Comparison of ENCODE assay signal across 28 cellular contexts in the genomic region with DNA sequence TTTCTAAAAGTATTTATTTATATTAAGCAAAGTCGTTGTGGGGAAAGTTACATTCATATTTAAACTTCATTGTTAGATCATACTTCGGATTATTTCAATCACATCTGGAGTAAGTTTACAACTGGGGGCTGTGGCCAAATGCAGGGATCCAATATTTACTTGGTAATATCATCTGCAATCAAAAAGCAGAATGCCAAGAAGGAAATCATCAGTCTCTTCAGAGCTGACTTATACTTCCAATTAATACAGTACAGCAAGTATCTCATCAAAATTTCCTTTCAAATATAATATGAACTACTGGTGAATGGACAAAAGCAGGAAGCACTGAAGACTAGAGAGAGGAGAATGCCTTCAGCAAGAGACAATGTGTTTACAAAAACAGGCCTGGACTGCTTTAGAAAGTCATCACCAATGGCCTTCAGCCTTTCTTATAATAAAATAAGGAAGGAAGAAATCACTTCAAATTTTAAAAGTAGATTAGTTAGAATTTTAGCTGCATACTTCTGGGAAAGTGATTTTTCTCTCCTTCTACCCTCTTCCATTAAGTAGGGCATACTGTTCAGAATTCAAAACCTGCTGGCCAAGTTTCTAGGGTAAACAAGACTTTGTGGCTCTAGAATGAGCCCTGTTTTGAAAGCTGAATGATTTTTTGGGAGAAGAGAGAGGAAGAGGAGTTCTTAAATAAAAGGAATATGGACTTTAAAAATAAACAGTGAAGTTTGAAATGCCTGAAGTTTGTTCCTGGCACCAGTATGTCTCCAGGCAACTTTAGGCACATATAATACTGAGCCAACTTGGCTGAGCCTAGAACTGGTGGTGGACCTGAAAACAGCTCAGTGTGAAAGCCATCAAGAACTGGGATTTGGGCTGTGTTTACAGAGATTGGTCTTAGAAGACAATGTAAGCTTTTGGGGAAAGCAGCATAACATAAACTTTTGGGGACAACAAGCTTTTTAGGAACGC. TPM values are rescaled to one million over a fixed set of nuclear protein-coding genes. Genes with fewer than 3 reads are reported as not detected.
DNase-seq lines count a peak whose midpoint lies in the region; ATAC-seq and TF ChIP-seq lines count a peak whose summit lies in the region.
"Had no signal": no experiment of that assay in that cellular context is flagged by ENCODE, and none has a peak within 500 bp of the region (broad histone marks: within the 10 kb centered on the region; RNA-seq: fewer than 3 reads in every experiment).

No MANE protein-coding gene starts in this region.

- TF ChIP-seq CTCF in MCF 10A (IDR thresholded peaks at IDR 0.05; ENCODE audit: unreplicated experiment), result no peak
- no peak for TF ChIP-seq CTCF in vagina (IDR thresholded peaks at IDR 0.05)

- H3K4me1 ChIP-seq in rectal smooth muscle tissue (ENCODE audit: control insufficient read depth, insufficient read depth, low read length) (peaks cover 6% of the 10 kb centered on the region), vagina (no peaks in the 10 kb centered on the region)

- H3K36me3 ChIP-seq in rectal smooth muscle tissue (ENCODE audit: control insufficient read depth, insufficient read depth, low read length) (no peaks in the 10 kb centered on the region), vagina (no peaks in the 10 kb centered on the region)
- H3K36me3 ChIP-seq: cardiac muscle cell had no signal

- H3K36me3 Mint-ChIP-seq in MCF 10A (ENCODE audit: insufficient read depth, unreplicated experiment), result no peaks in the 10 kb centered on the region
- H3K36me3 Mint-ChIP-seq: CD4-positive, alpha-beta memory T cell; naive thymus-derived CD4-positive, alpha-beta T cell had no signal

- no peak for TF ChIP-seq POLR2A in vagina (IDR thresholded peaks at IDR 0.05)

- H3K27ac ChIP-seq in rectal smooth muscle tissue (ENCODE audit: low read depth, low read length) (peak overlapping the region; percentile 43), vagina (peak overlapping the region; percentile 66)
- H3K27ac ChIP-seq: 22Rv1, cardiac muscle cell, RWPE1 had no signal

- no peaks in the 10 kb centered on the region for H3K9me3 ChIP-seq in vagina

- H3K9me3 Mint-ChIP-seq in MCF 10A (ENCODE audit: unreplicated experiment), result no peaks in the 10 kb centered on the region
- H3K9me3 Mint-ChIP-seq: activated CD8-positive, alpha-beta T cell treated with anti-CD3 and anti-CD28 coated beads for 36 hours; dendritic cell treated with granulocyte-macrophage colony-stimulating factor and Interleukin-4, amounts not matched to agents 40 ng/mL and 50 ng/mL, for 4 days; naive thymus-derived CD4-positive, alpha-beta T cell had no signal

- DNase-seq in T47D (ENCODE audit: low read depth in 1 of 2, low spot score in 1 of 2) (peak; percentile 37 to 76), MCF 10A (ENCODE audit: unreplicated experiment) (no peak), left ventricle myocardium superior (no peak), vagina (ENCODE audit: extremely low spot score in 2 of 2) (no peak), RPMI8226 (no peak), SKM-1 treated with dmso at 0.1 percent for 144 hours (lab: John Stamatoyannopoulos, UW; ENCODE audit: unreplicated experiment) (no peak)
- DNase-seq: activated CD8-positive, alpha-beta T cell treated with anti-CD3 and anti-CD28 coated beads for 36 hours; CD4-positive, alpha-beta memory T cell; DMS 273 treated with DMSO at 0.1 percent for 48 hours; H7; IMR-90; islet precursor cell; mesenchymal stem cell; MM.1S; naive thymus-derived CD4-positive, alpha-beta T cell; NCI-H1436; NCI-H2171; NCI-H524; stimulated activated CD8-positive, alpha-beta memory T cell treated with anti-CD3 and anti-CD28 coated beads, Interleukin-4, amount 100 ng/mL, for 48 hours had no signal

- no peaks in the 10 kb centered on the region for H3K4me1 Mint-ChIP-seq in MCF 10A (ENCODE audit: insufficient read depth, unreplicated experiment)
- H3K4me1 Mint-ChIP-seq: CD4-positive, alpha-beta memory T cell; naive thymus-derived CD4-positive, alpha-beta T cell had no signal

- POLR2A ChIA-PET in MCF 10A (lab: Yijun Ruan, JAX), result interaction anchor here (0.9 kb wide), 1 partner anchor 38 kb away, joined by 3 read pairs; no protein-coding TSS in a partner anchor

- H3K27me3 ChIP-seq in rectal smooth muscle tissue (ENCODE audit: control insufficient read depth, insufficient read depth, low read length), result no peaks in the 10 kb centered on the region
- no peaks in the 10 kb centered on the region for H3K27me3 ChIP-seq in vagina
- H3K27me3 ChIP-seq: cardiac muscle cell had no signal

- peaks cover 21% of the 10 kb centered on the region for H3K27me3 Mint-ChIP-seq in MCF 10A (ENCODE audit: insufficient read depth, unreplicated experiment)
- H3K27me3 Mint-ChIP-seq: dendritic cell treated with granulocyte-macrophage colony-stimulating factor and Interleukin-4, amounts not matched to agents 40 ng/mL and 50 ng/mL, for 4 days had no signal

- H3K4me3 ChIP-seq in rectal smooth muscle tissue (ENCODE audit: low read length) (no peak overlapping the region), vagina (no peak overlapping the region)
- H3K4me3 ChIP-seq: cardiac muscle cell had no signal

- ATAC-seq in left ventricle myocardium superior, result peak; percentile 81
- ATAC-seq in GM18909 (IDR thresholded peaks at IDR 0.05; ENCODE audit: poor library complexity, unreplicated experiment), result no peak
- ATAC-seq: activated CD8-positive, alpha-beta T cell treated with anti-CD3 and anti-CD28 coated beads for 36 hours; naive thymus-derived CD4-positive, alpha-beta T cell had no signal

- intact Hi-C loops in MCF 10A (cut with micrococcal nuclease) (no loop called here), left ventricle myocardium superior (cut with micrococcal nuclease) (no loop called here), vagina (cut with DNase I) (no loop called here)

- no TSS peak for BruUV-seq in MCF 10A (replicated peaks; lab: Mats Ljungman, UMichigan)

- H3K27ac Mint-ChIP-seq in MCF 10A (ENCODE audit: low read depth, unreplicated experiment), result no peak overlapping the region
- H3K27ac Mint-ChIP-seq: activated CD8-positive, alpha-beta T cell treated with anti-CD3 and anti-CD28 coated beads for 36 hours; dendritic cell treated with granulocyte-macrophage colony-stimulating factor and Interleukin-4, amounts not matched to agents 40 ng/mL and 50 ng/mL, for 4 days; naive thymus-derived CD4-positive, alpha-beta T cell had no signal

- H3K4me3 Mint-ChIP-seq in MCF 10A (ENCODE audit: unreplicated experiment), result no peak overlapping the region
- H3K4me3 Mint-ChIP-seq: activated CD8-positive, alpha-beta T cell treated with anti-CD3 and anti-CD28 coated beads for 36 hours; CD4-positive, alpha-beta memory T cell; dendritic cell treated with granulocyte-macrophage colony-stimulating factor and Interleukin-4, amounts not matched to agents 40 ng/mL and 50 ng/mL, for 4 days; naive thymus-derived CD4-positive, alpha-beta T cell had no signal

- CTCF ChIA-PET in MCF 10A (lab: Yijun Ruan, JAX), result interaction anchor here (0.6 to 1.0 kb wide), 4 partner anchors 11 to 1698 kb away, joined by 3 read pairs; no protein-coding TSS in a partner anchor

- no peak overlapping the region for H3K9ac ChIP-seq in rectal smooth muscle tissue (ENCODE audit: low read length)

- in situ Hi-C loops in T47D (cut with HindIII; ENCODE audit: low pct_unique_long_range_greater_than_20kb, low sequenced_read_pairs), result no loop called here

RNA-seq across cellular contexts. Expression of gene MYOC, which starts 22.2 kb away (rescaled TPM):
- not detected in 2 replicates for total RNA-seq in MCF 10A (2022)
- total RNA-seq in left ventricle myocardium superior, result 8.3 TPM
- 19.4 TPM for total RNA-seq in vagina
- total RNA-seq: activated CD8-positive, alpha-beta T cell treated with anti-CD3 and anti-CD28 coated beads for 36 hours; CD4-positive, alpha-beta memory T cell; fibroblast of villous mesenchyme; H7; IMR-90; naive thymus-derived CD4-positive, alpha-beta T cell; osteoblast had no signal

RNA-seq across cellular contexts. Expression of gene MYOCOS, which starts 52.7 kb away (rescaled TPM):
- total RNA-seq in MCF 10A (2022) (0.23 and 0.25 TPM in 2 replicates), left ventricle myocardium superior (not detected), vagina (not detected)
- total RNA-seq: activated CD8-positive, alpha-beta T cell treated with anti-CD3 and anti-CD28 coated beads for 36 hours; cardiac muscle cell; H7; IMR-90; subcutaneous adipose tissue had no signal

Comparison
In these comparisons a context has a peak if more than half of its experiments do, and no peak if none do; other contexts are left out.
1. DNase-seq: peak in T47D (2 of 2); none in MCF 10A (single experiment), left ventricle myocardium superior (single experiment), vagina (0 of 2), RPMI8226 (single experiment) and SKM-1 treated with dmso at 0.1 percent for 144 hours (single experiment).